In genomic region chr21:44482581-44483287, GRCh38 we compare ENCODE assay signal across 1 cellular context.
TF ChIP-seq lines count a peak whose summit lies in the region.

No MANE protein-coding gene starts in this region.

TF ChIP-seq in HepG2, 621 proteins besides CTCF, POLR2A, EP300 and RAD21 (continued from another document and continues in another):
- no peak; the same call in 1 of the 2 replicates for TF ChIP-seq KLF13 (CRISPR knock-in tag; IDR thresholded peaks at IDR 0.05)
- peak; percentile 67 for TF ChIP-seq SP2 (CRISPR knock-in tag; IDR thresholded peaks at IDR 0.05)
- TF ChIP-seq CC2D1A (CRISPR knock-in tag; IDR thresholded peaks at IDR 0.05), result no peak
- TF ChIP-seq HOXA3 (CRISPR knock-in tag; IDR thresholded peaks at IDR 0.05), result peak; percentile 59; the same call in 1 of the 2 replicates
- TF ChIP-seq FOXJ3 (CRISPR knock-in tag; IDR thresholded peaks at IDR 0.05; ENCODE audit: borderline replicate concordance), result peak; percentile 48; the same call in 1 of the 2 replicates
- TF ChIP-seq ZNF740 (CRISPR knock-in tag; IDR thresholded peaks at IDR 0.05), result no peak
- TF ChIP-seq ZNF34 (CRISPR knock-in tag; IDR thresholded peaks at IDR 0.05; ENCODE audit: borderline replicate concordance), result peak; percentile 84; the same call in 1 of the 2 replicates
- TF ChIP-seq BCL3 (CRISPR knock-in tag; IDR thresholded peaks at IDR 0.05), result no peak
- no peak for TF ChIP-seq ZBTB14 (CRISPR knock-in tag; IDR thresholded peaks at IDR 0.05)
- 0 out of 2 replicates have a peak, but pooled peaks have one; percentile 28 for TF ChIP-seq ZNF790 (CRISPR knock-in tag; IDR thresholded peaks at IDR 0.05; ENCODE audit: borderline replicate concordance)
- TF ChIP-seq ZNF224 (CRISPR knock-in tag; IDR thresholded peaks at IDR 0.05), result no peak
- TF ChIP-seq ERF (CRISPR knock-in tag; IDR thresholded peaks at IDR 0.05), result peak; percentile 60
- TF ChIP-seq ZNF24 (IDR thresholded peaks at IDR 0.05), result no peak
- no peak for TF ChIP-seq NFIC (IDR thresholded peaks at IDR 0.05; ENCODE audit: low read length)
- TF ChIP-seq TMF1 (CRISPR knock-in tag; IDR thresholded peaks at IDR 0.05; ENCODE audit: low read depth), result no peak
- no peak for TF ChIP-seq NRL (CRISPR knock-in tag; IDR thresholded peaks at IDR 0.05; ENCODE audit: borderline replicate concordance)
- TF ChIP-seq PBX2 (CRISPR knock-in tag; IDR thresholded peaks at IDR 0.05), result no peak
- TF ChIP-seq MEIS1 (CRISPR knock-in tag; IDR thresholded peaks at IDR 0.05; ENCODE audit: borderline replicate concordance), result peak; percentile 92; the same call in 1 of the 2 replicates
- no peak for TF ChIP-seq GABPA (IDR thresholded peaks at IDR 0.05; ENCODE audit: low read depth, low read length)
- peak; percentile 31; the same call in 1 of the 2 replicates for TF ChIP-seq GABPA (CRISPR knock-in tag; IDR thresholded peaks at IDR 0.05; ENCODE audit: low read depth)
- TF ChIP-seq ZNF460 (CRISPR knock-in tag; IDR thresholded peaks at IDR 0.05; ENCODE audit: borderline replicate concordance), result no peak
- peak; percentile 88 for TF ChIP-seq RXRA (CRISPR knock-in tag; IDR thresholded peaks at IDR 0.05)
- no peak for TF ChIP-seq ZNF850 (CRISPR knock-in tag; conservative IDR thresholded peaks at IDR 0.05)
- TF ChIP-seq PAX8 (CRISPR knock-in tag; IDR thresholded peaks at IDR 0.05; ENCODE audit: borderline replicate concordance), result 0 out of 2 replicates have a peak, but pooled peaks have one; percentile 69
- TF ChIP-seq ZNF609 (CRISPR knock-in tag; IDR thresholded peaks at IDR 0.05; ENCODE audit: borderline replicate concordance), result peak; percentile 56; the same call in 1 of the 2 replicates
- TF ChIP-seq ZNF883 (CRISPR knock-in tag; IDR thresholded peaks at IDR 0.05; ENCODE audit: not compliant biosample characterization), result no peak
- no peak for TF ChIP-seq ZNF12 (CRISPR knock-in tag; IDR thresholded peaks at IDR 0.05)
- TF ChIP-seq KMT2A (CRISPR knock-in tag; IDR thresholded peaks at IDR 0.05), result no peak
- TF ChIP-seq ZNF547 (CRISPR knock-in tag; IDR thresholded peaks at IDR 0.05), result no peak
- TF ChIP-seq RFXANK (CRISPR knock-in tag; IDR thresholded peaks at IDR 0.05), result peak; percentile 70; the same call in 1 of the 2 replicates
- no peak for TF ChIP-seq IKZF4 (CRISPR knock-in tag; IDR thresholded peaks at IDR 0.05; ENCODE audit: borderline replicate concordance, low read depth, not compliant biosample characterization)
- TF ChIP-seq ZNF280B (CRISPR knock-in tag; IDR thresholded peaks at IDR 0.05; ENCODE audit: borderline replicate concordance), result no peak
- TF ChIP-seq AHDC1 (CRISPR knock-in tag; IDR thresholded peaks at IDR 0.05; ENCODE audit: borderline replicate concordance), result 0 out of 2 replicates have a peak, but pooled peaks have one; percentile 33
- TF ChIP-seq MTF2 (CRISPR knock-in tag; IDR thresholded peaks at IDR 0.05; ENCODE audit: borderline replicate concordance), result no peak
- no peak for TF ChIP-seq RELA (CRISPR knock-in tag; IDR thresholded peaks at IDR 0.05)
- TF ChIP-seq STAT5B (CRISPR knock-in tag; IDR thresholded peaks at IDR 0.05), result no peak
- TF ChIP-seq NAIF1 (CRISPR knock-in tag; IDR thresholded peaks at IDR 0.05; ENCODE audit: borderline replicate concordance), result no peak
- peak; percentile 95 for TF ChIP-seq POLR2AphosphoS5 (IDR thresholded peaks at IDR 0.05; ENCODE audit: low read depth, low read length)
- no peak for TF ChIP-seq CHCHD3 (CRISPR knock-in tag; IDR thresholded peaks at IDR 0.05)
- TF ChIP-seq FUBP1 (CRISPR knock-in tag; IDR thresholded peaks at IDR 0.05; ENCODE audit: borderline replicate concordance), result no peak
- no peak for TF ChIP-seq KLF11 (CRISPR knock-in tag; IDR thresholded peaks at IDR 0.05)
- TF ChIP-seq MYC (CRISPR knock-in tag; IDR thresholded peaks at IDR 0.05; ENCODE audit: borderline replicate concordance), result peak; percentile 73; the same call in 1 of the 2 replicates
- TF ChIP-seq MYPOP (CRISPR knock-in tag; IDR thresholded peaks at IDR 0.05), result no peak; the same call in 1 of the 2 replicates
- TF ChIP-seq ZNF614 (CRISPR knock-in tag; IDR thresholded peaks at IDR 0.05; ENCODE audit: borderline replicate concordance), result no peak
- TF ChIP-seq RFX3 (CRISPR knock-in tag; IDR thresholded peaks at IDR 0.05), result no peak
- TF ChIP-seq ZNF296 (CRISPR knock-in tag; conservative IDR thresholded peaks at IDR 0.05), result 0 out of 2 replicates have a peak, but pooled peaks have one; percentile 52
- TF ChIP-seq ZNF138 (CRISPR knock-in tag; IDR thresholded peaks at IDR 0.05; ENCODE audit: low read depth), result no peak
- TF ChIP-seq MEF2D (CRISPR knock-in tag; IDR thresholded peaks at IDR 0.05), result peak; percentile 64
